In genomic region chr7:98280791-98281756, GRCh38 we compare ENCODE assay signal across 8 cellular contexts. TPM values are rescaled to one million over a fixed set of nuclear protein-coding genes. Genes with fewer than 3 reads are reported as not detected.
DNase-seq lines count a peak whose midpoint lies in the region; ATAC-seq and TF ChIP-seq lines count a peak whose summit lies in the region.

A gene with protein sequence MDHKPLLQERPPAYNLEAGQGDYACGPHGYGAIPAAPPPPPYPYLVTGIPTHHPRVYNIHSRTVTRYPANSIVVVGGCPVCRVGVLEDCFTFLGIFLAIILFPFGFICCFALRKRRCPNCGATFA (plus strand): TSS chr7:98281686. CDS start chr7:98281796, 110 bp downstream.

- H3K27ac ChIP-seq in Peyer's patch, result peak within 1 kb of the TSS; percentile 85 to 99 (median 92)
- peak within 1 kb of the TSS; percentile 92 for H3K27ac ChIP-seq in naive thymus-derived CD4-positive, alpha-beta T cell (ENCODE audit: low read depth, low read length)

- H3K36me3 ChIP-seq in Peyer's patch, result no peaks in the 10 kb centered on the region
- H3K36me3 ChIP-seq in naive thymus-derived CD4-positive, alpha-beta T cell (ENCODE audit: control insufficient read depth in 2 of 3, insufficient read depth in 3 of 3, low read length in 3 of 3), result no peaks in the 10 kb centered on the region

- no peaks in the 10 kb centered on the region for H3K9me3 ChIP-seq in Peyer's patch
- no peaks in the 10 kb centered on the region for H3K9me3 ChIP-seq in naive thymus-derived CD4-positive, alpha-beta T cell (ENCODE audit: control insufficient read depth in 2 of 3, low read length in 3 of 3)

- CTCF ChIA-PET in naive thymus-derived CD4-positive, alpha-beta T cell (lab: Charles Lee), result interaction anchor here (1.2 kb wide), 2 partner anchors 14 to 30 kb away, joined by 3 to 4 read pairs; no protein-coding TSS in a partner anchor

- intact Hi-C loops in naive thymus-derived CD4-positive, alpha-beta T cell (cut with micrococcal nuclease), result loop anchor here (1.0 to 10.0 kb wide), 13 partner anchors 14 to 862 kb away; partner anchors contain the start of genes ASNS (in 2 of the 2), BAIAP2L1 (in 2 of the 2), LMTK2 (in 2 of the 2) and TRRAP (in 1 of the 2)

- H3K36me3 Mint-ChIP-seq in naive thymus-derived CD4-positive, alpha-beta T cell, result peaks cover 0 to 6% (median 0%) of the 10 kb centered on the region in 5 donors
- peaks cover 16 to 30% of the 10 kb centered on the region in 2 donors for H3K36me3 Mint-ChIP-seq in stimulated activated naive B cell treated with anti-CD40 and anti-IgM and Interleukin-4, amounts not matched to agents 10 μg/mL and 1 μg/mL and 100 μg/mL, for 72 hours

- H3K27me3 ChIP-seq in Peyer's patch, result no peaks in the 10 kb centered on the region
- H3K27me3 ChIP-seq in naive thymus-derived CD4-positive, alpha-beta T cell (ENCODE audit: control insufficient read depth in 2 of 2, insufficient read depth in 2 of 2, low read length in 2 of 2), result no peaks in the 10 kb centered on the region

- H3K4me1 ChIP-seq in Peyer's patch, result peaks cover 12 to 46% (median 27%) of the 10 kb centered on the region in 4 donors
- H3K4me1 ChIP-seq in naive thymus-derived CD4-positive, alpha-beta T cell (ENCODE audit: control insufficient read depth in 2 of 2, insufficient read depth in 2 of 2, low read length in 2 of 2), result peaks cover 10 to 30% of the 10 kb centered on the region in 2 donors

- POLR2A ChIA-PET in naive thymus-derived CD4-positive, alpha-beta T cell (lab: Charles Lee), result interaction anchor here (1.0 to 8.3 kb wide), 4 partner anchors 17 to 79 kb away, joined by 3 to 106 read pairs (median 4); partner anchors contain the start of gene TECPR1

- peak within 1 kb of the TSS; percentile 67 for H3K4me3 ChIP-seq in Jurkat, Clone E6-1 (ENCODE audit: low read length)
- peak within 1 kb of the TSS; percentile 69 to 99 (median 91) for H3K4me3 ChIP-seq in Peyer's patch
- H3K4me3 ChIP-seq in naive thymus-derived CD4-positive, alpha-beta T cell (ENCODE audit: low read length), result peak within 1 kb of the TSS; percentile 96

- H3K27me3 Mint-ChIP-seq in naive thymus-derived CD4-positive, alpha-beta T cell, result no peaks in the 10 kb centered on the region
- H3K27me3 Mint-ChIP-seq in stimulated activated naive B cell treated with anti-CD40 and anti-IgM and Interleukin-4, amounts not matched to agents 10 μg/mL and 1 μg/mL and 100 μg/mL, for 72 hours, result no peaks in the 10 kb centered on the region

- ATAC-seq in GM21528 (IDR thresholded peaks at IDR 0.05; ENCODE audit: low FRiP score, unreplicated experiment), result peak; percentile 82
- ATAC-seq in naive thymus-derived CD4-positive, alpha-beta T cell, result peak; percentile 87
- ATAC-seq in stimulated activated naive B cell treated with anti-CD40 and anti-IgM and Interleukin-4, amounts not matched to agents 10 μg/mL and 1 μg/mL and 100 μg/mL, for 72 hours (replicated peaks), result peak; percentile 84

- TF ChIP-seq CTCF in Peyer's patch (IDR thresholded peaks at IDR 0.05), result peak in 3 of 6 experiments; percentile 14 to 34 (median 25)

- peaks cover 20 to 40% (median 30%) of the 10 kb centered on the region in 7 donors for H3K4me1 Mint-ChIP-seq in naive thymus-derived CD4-positive, alpha-beta T cell
- peaks cover 27 to 34% of the 10 kb centered on the region in 2 donors for H3K4me1 Mint-ChIP-seq in stimulated activated naive B cell treated with anti-CD40 and anti-IgM and Interleukin-4, amounts not matched to agents 10 μg/mL and 1 μg/mL and 100 μg/mL, for 72 hours

- DNase-seq in DMS114 treated with DMSO at 0.1 percent for 48 hours (lab: John Stamatoyannopoulos, UW; ENCODE audit: unreplicated experiment) (peak; percentile 63), Peyer's patch (peak; percentile 94 to 97 (median 97)), activated T-helper 1 cell treated with Interleukin-2 at 50 U/mL for 16 hours (ENCODE audit: low read depth) (peak; percentile 88), fibroblast of gingiva (ENCODE audit: low read depth) (peak; percentile 89)
- DNase-seq in Jurkat, Clone E6-1 (ENCODE audit: low read depth, low spot score), result peak; percentile 65
- DNase-seq in naive thymus-derived CD4-positive, alpha-beta T cell, result peak; percentile 73 to 93 (median 85)
- peak; percentile 75 for DNase-seq in stimulated activated naive B cell treated with anti-CD40 and anti-IgM and Interleukin-4, amounts not matched to agents 10 μg/mL and 1 μg/mL and 100 μg/mL, for 72 hours

- H3K27ac Mint-ChIP-seq in naive thymus-derived CD4-positive, alpha-beta T cell, result peak within 1 kb of the TSS; percentile 83 to 94 (median 88)
- peak within 1 kb of the TSS; percentile 92 for H3K27ac Mint-ChIP-seq in stimulated activated naive B cell treated with anti-CD40 and anti-IgM and Interleukin-4, amounts not matched to agents 10 μg/mL and 1 μg/mL and 100 μg/mL, for 72 hours

- TF ChIP-seq POLR2A in Peyer's patch (IDR thresholded peaks at IDR 0.05), result peak; percentile 97

- H3K4me3 Mint-ChIP-seq in naive thymus-derived CD4-positive, alpha-beta T cell, result peak within 1 kb of the TSS; percentile 85 to 91 (median 88)
- H3K4me3 Mint-ChIP-seq in stimulated activated naive B cell treated with anti-CD40 and anti-IgM and Interleukin-4, amounts not matched to agents 10 μg/mL and 1 μg/mL and 100 μg/mL, for 72 hours, result peak within 1 kb of the TSS; percentile 84 to 87

- no peaks in the 10 kb centered on the region for H3K9me3 Mint-ChIP-seq in naive thymus-derived CD4-positive, alpha-beta T cell
- no peaks in the 10 kb centered on the region for H3K9me3 Mint-ChIP-seq in stimulated activated naive B cell treated with anti-CD40 and anti-IgM and Interleukin-4, amounts not matched to agents 10 μg/mL and 1 μg/mL and 100 μg/mL, for 72 hours

RNA-seq across cellular contexts. Expression of the gene that starts here (rescaled TPM):
- 70.9 TPM for polyA plus RNA-seq in Jurkat, Clone E6-1 (2012; ENCODE audit: insufficient read depth, insufficient read length)
- total RNA-seq in Peyer's patch, result 10 to 100 TPM; 21.5 to 91.2 (median 69.6) TPM
- 100 to 1,000 TPM in 1 of 5 experiments, 10 to 100 TPM in 4; 73.1 to 194 (median 86.5) TPM for total RNA-seq in naive thymus-derived CD4-positive, alpha-beta T cell
- 10 to 100 TPM; 17.8 to 20.3 TPM for polyA plus RNA-seq in naive thymus-derived CD4-positive, alpha-beta T cell

Comparison
In these comparisons a context has a peak if more than half of its experiments do, and no peak if none do; other contexts are left out.
1. Peak in every context shown above with its lines: DNase-seq, ATAC-seq, H3K4me3 ChIP-seq and H3K27ac ChIP-seq.